Comparison of ENCODE assay signal across 8 cellular contexts in genomic region chr21:25639167-25639921, GRCh38. TPM values are rescaled to one million over a fixed set of nuclear protein-coding genes. Genes with fewer than 3 reads are reported as not detected.
DNase-seq lines count a peak whose midpoint lies in the region; ATAC-seq and TF ChIP-seq lines count a peak whose summit lies in the region.

Gene JAM2, plus strand, starts transcription at chr21:25639258. Its CDS starts 564 bp downstream, at chr21:25639822.

- H3K36me3 ChIP-seq in HUES64 (ENCODE audit: insufficient read depth, low read length) (no peaks in the 10 kb centered on the region), lower lobe of right lung (no peaks in the 10 kb centered on the region)

- peak within 1 kb of the TSS; percentile 72 for H3K4me3 ChIP-seq in HUES64 (ENCODE audit: low read length)
- H3K4me3 ChIP-seq in lower lobe of right lung, result peak within 1 kb of the TSS; percentile 67

- under 1% methylated on average over 50 of the region's 52 CpGs for WGBS in HUES64

- peaks cover 36% of the 10 kb centered on the region for H3K27me3 ChIP-seq in HUES64 (ENCODE audit: insufficient read depth, low read length)
- H3K27me3 ChIP-seq in lower lobe of right lung (ENCODE audit: low read depth), result peaks cover 10% of the 10 kb centered on the region

- no peak within 1 kb of the TSS for H3K27ac Mint-ChIP-seq in activated CD4-positive, alpha-beta T cell treated with anti-CD3 and anti-CD28 coated beads, Interleukin-2, amount 10 ng/mL, durations not matched to agents 7 days and 5 days

- peaks cover 5% of the 10 kb centered on the region for H3K9me3 Mint-ChIP-seq in activated CD4-positive, alpha-beta T cell treated with anti-CD3 and anti-CD28 coated beads, Interleukin-2, amount 10 ng/mL, durations not matched to agents 7 days and 5 days

- POLR2A ChIA-PET in activated CD4-positive, alpha-beta T cell treated with anti-CD3 and anti-CD28 coated beads, Interleukin-2, amount 10 ng/mL, durations not matched to agents 7 days and 5 days (lab: Charles Lee), result no interaction called here

- no peaks in the 10 kb centered on the region for H3K36me3 Mint-ChIP-seq in activated CD4-positive, alpha-beta T cell treated with anti-CD3 and anti-CD28 coated beads, Interleukin-2, amount 10 ng/mL, durations not matched to agents 7 days and 5 days (ENCODE audit: low read depth)

- peak within 1 kb of the TSS; percentile 59 for H3K9ac ChIP-seq in HUES64 (ENCODE audit: low read depth, low read length)

- ATAC-seq in GM21526 (IDR thresholded peaks at IDR 0.05; ENCODE audit: low FRiP score, unreplicated experiment) (peak; percentile 73), lower lobe of right lung (peak; percentile 79 to 80)

- H3K4me1 Mint-ChIP-seq in activated CD4-positive, alpha-beta T cell treated with anti-CD3 and anti-CD28 coated beads, Interleukin-2, amount 10 ng/mL, durations not matched to agents 7 days and 5 days, result peaks cover 22% of the 10 kb centered on the region

- no peak within 1 kb of the TSS for H3K27ac ChIP-seq in HUES64 (ENCODE audit: low read depth, low read length)
- peak within 1 kb of the TSS; percentile 78 for H3K27ac ChIP-seq in lower lobe of right lung

- intact Hi-C loops in lower lobe of right lung (cut with DNase I), result no loop called here

- H3K4me1 ChIP-seq in HUES64 (ENCODE audit: insufficient read depth, low read length) (peaks cover 8% of the 10 kb centered on the region; the same call in 1 of the 2 replicates), lower lobe of right lung (peaks cover 24% of the 10 kb centered on the region)

- peaks cover 48% of the 10 kb centered on the region for H3K27me3 Mint-ChIP-seq in activated CD4-positive, alpha-beta T cell treated with anti-CD3 and anti-CD28 coated beads, Interleukin-2, amount 10 ng/mL, durations not matched to agents 7 days and 5 days

- CTCF ChIA-PET in activated CD4-positive, alpha-beta T cell treated with anti-CD3 and anti-CD28 coated beads, Interleukin-2, amount 10 ng/mL, durations not matched to agents 7 days and 5 days (lab: Charles Lee), result interaction anchor here (0.6 to 1.5 kb wide), 3 partner anchors 31 to 1764 kb away, joined by 3 to 4 read pairs (median 4); no protein-coding TSS in a partner anchor

- TF ChIP-seq CTCF in lower lobe of right lung (IDR thresholded peaks at IDR 0.05), result peak; percentile 32

- peak within 1 kb of the TSS; percentile 66 for H3K4me3 Mint-ChIP-seq in activated CD4-positive, alpha-beta T cell treated with anti-CD3 and anti-CD28 coated beads, Interleukin-2, amount 10 ng/mL, durations not matched to agents 7 days and 5 days

- DNase-seq in EL, result peak; percentile 59
- peak; percentile 26 for DNase-seq in activated CD4-positive, alpha-beta T cell treated with anti-CD3 and anti-CD28 coated beads, Interleukin-2, amount 10 ng/mL, durations not matched to agents 7 days and 5 days
- peak; percentile 27 for DNase-seq in dermis blood vessel endothelial cell
- DNase-seq in lower lobe of right lung, result peak; percentile 48
- DNase-seq in stimulated activated CD8-positive, alpha-beta memory T cell treated with anti-CD3 and anti-CD28 coated beads, Interleukin-4, amount 100 ng/mL, for 48 hours, result peak; percentile 61
- DNase-seq in cerebellar nuclear complex (lab: John Stamatoyannopoulos, UW), result no peak

- no peaks in the 10 kb centered on the region for H3K9me3 ChIP-seq in HUES64 (ENCODE audit: insufficient read depth, low read depth, low read length)
- H3K9me3 ChIP-seq in lower lobe of right lung, result no peaks in the 10 kb centered on the region

RNA-seq across cellular contexts. Expression of gene JAM2, which starts in this region (rescaled TPM):
- 7.3 TPM for polyA plus RNA-seq in HUES64 (2013, experiment 1 of 2)
- 14.1 TPM for polyA plus RNA-seq in HUES64 (2013, experiment 2 of 2)
- under 1 TPM; 0.05 to 0.23 TPM for total RNA-seq in activated CD4-positive, alpha-beta T cell treated with anti-CD3 and anti-CD28 coated beads, Interleukin-2, amount 10 ng/mL, durations not matched to agents 7 days and 5 days
- 1.5 and 3.9 TPM in 2 replicates for total RNA-seq in dermis blood vessel endothelial cell
- 36.2 TPM for total RNA-seq in lower lobe of right lung

Comparison
In these comparisons a context has a peak if more than half of its experiments do, and no peak if none do; other contexts are left out.
1. Peak in DNase-seq in activated CD4-positive, alpha-beta T cell treated with anti-CD3 and anti-CD28 coated beads, Interleukin-2, amount 10 ng/mL, durations not matched to agents 7 days and 5 days; RNA of the gene not detected or under 1 TPM.
2. DNase-seq: peak in EL (single experiment), dermis blood vessel endothelial cell (single experiment), lower lobe of right lung (single experiment) and stimulated activated CD8-positive, alpha-beta memory T cell treated with anti-CD3 and anti-CD28 coated beads, Interleukin-4, amount 100 ng/mL, for 48 hours (single experiment); none in cerebellar nuclear complex (0 of 2).